In genomic region chr4:61220556-61220955, GRCh38 we compare ENCODE assay signal across 26 cellular contexts. TPM values are rescaled to one million over a fixed set of nuclear protein-coding genes. Genes with fewer than 3 reads are reported as not detected.
DNase-seq lines count a peak whose midpoint lies in the region; ATAC-seq, FAIRE-seq and TF ChIP-seq lines count a peak whose summit lies in the region.
"Had no signal": no experiment of that assay in that cellular context is flagged by ENCODE, and none has a peak within 500 bp of the region (broad histone marks: within the 10 kb centered on the region; RNA-seq: fewer than 3 reads in every experiment).

No MANE protein-coding gene starts in this region.

- H3K9me3 ChIP-seq in keratinocyte (ENCODE audit: control insufficient read depth, low read depth, low read length): no peaks in the 10 kb centered on the region
- H3K9me3 ChIP-seq: A549; BE2C; BLaER1 treated with 17β-estradiol and CSF1 and Interleukin-3, amounts not matched to agents 10 nM and 100 nM; HAP-1 had no signal

- FAIRE-seq in keratinocyte (lab: Jason Lieb, UNC): no peak
- FAIRE-seq: A549, D721Med, GM12878, H54 had no signal

- H3K36me3 Mint-ChIP-seq in T-helper 2 cell treated with Interferon-gamma antibody and Interleukin-4, amounts not matched to agents 5 μg/mL and 100 μg/mL, for 36 hours (ENCODE audit: low read depth): no peaks in the 10 kb centered on the region
- H3K36me3 Mint-ChIP-seq: CD14-positive monocyte; CD8-positive, alpha-beta memory T cell had no signal

- H3K79me2 ChIP-seq in keratinocyte (ENCODE audit: control insufficient read depth, insufficient read depth, low read length): no peaks in the 10 kb centered on the region

- H3K27me3 ChIP-seq in keratinocyte (ENCODE audit: control insufficient read depth, extremely low read depth, insufficient read depth, low read length): no peaks in the 10 kb centered on the region
- H3K27me3 ChIP-seq: BE2C; BLaER1 treated with 17β-estradiol and CSF1 and Interleukin-3, amounts not matched to agents 10 nM and 100 nM had no signal

- H2AFZ ChIP-seq in keratinocyte (ENCODE audit: control insufficient read depth, low read length): peak overlapping the region; percentile 21

- H4K20me1 ChIP-seq in keratinocyte (ENCODE audit: control insufficient read depth, extremely low read depth, insufficient read depth, low read length): no peaks in the 10 kb centered on the region
- H4K20me1 ChIP-seq: BLaER1 treated with 17β-estradiol and CSF1 and Interleukin-3, amounts not matched to agents 10 nM and 100 nM had no signal

- no peak overlapping the region for H3K4me3 ChIP-seq in keratinocyte (ENCODE audit: control insufficient read depth in 2 of 3, extremely low read depth in 1 of 3, insufficient read depth in 2 of 3, low read depth in 1 of 3, low read length in 3 of 3)
- H3K4me3 ChIP-seq: A549; BLaER1 treated with 17β-estradiol and CSF1 and Interleukin-3, amounts not matched to agents 10 nM and 100 nM; GM12878; HAP-1 had no signal

- dilution Hi-C loops in keratinocyte (cut with MboI; ENCODE audit: extremely low pct_ligation_motif_present, low sequenced_read_pairs): no loop called here

- H3K4me3 Mint-ChIP-seq in T-helper 2 cell treated with Interferon-gamma antibody and Interleukin-4, amounts not matched to agents 5 μg/mL and 100 μg/mL, for 36 hours: no peak overlapping the region
- H3K4me3 Mint-ChIP-seq: CD14-positive monocyte; CD4-positive, alpha-beta T cell; CD8-positive, alpha-beta memory T cell; HFFc6 had no signal

- TF ChIP-seq CTCF in keratinocyte (optimal IDR thresholded peaks at IDR 0.05 in 1 of 3, IDR thresholded peaks at IDR 0.05 in 1 of 3, conservative IDR thresholded peaks at IDR 0.05 in 1 of 3; ENCODE audit: extremely low read depth in 1 of 3, insufficient read depth in 2 of 3, low read length in 3 of 3): no peak

- H3K9ac ChIP-seq in keratinocyte (ENCODE audit: control insufficient read depth, extremely low read depth, insufficient read depth, low read length): no peak overlapping the region
- H3K9ac ChIP-seq: BLaER1 treated with 17β-estradiol and CSF1 and Interleukin-3, amounts not matched to agents 10 nM and 100 nM had no signal

- peaks cover 3% of the 10 kb centered on the region for H3K9me3 Mint-ChIP-seq in T-helper 2 cell treated with Interferon-gamma antibody and Interleukin-4, amounts not matched to agents 5 μg/mL and 100 μg/mL, for 36 hours

- no peak overlapping the region for H3K4me2 ChIP-seq in keratinocyte (ENCODE audit: control insufficient read depth, extremely low read depth, insufficient read depth, low read depth, low read length)
- H3K4me2 ChIP-seq: A549; BLaER1 treated with 17β-estradiol and CSF1 and Interleukin-3, amounts not matched to agents 10 nM and 100 nM had no signal

- H3K27ac Mint-ChIP-seq in T-helper 2 cell treated with Interferon-gamma antibody and Interleukin-4, amounts not matched to agents 5 μg/mL and 100 μg/mL, for 36 hours: no peak overlapping the region
- H3K27ac Mint-ChIP-seq: CD14-positive monocyte; CD4-positive, alpha-beta T cell; CD8-positive, alpha-beta memory T cell; HFFc6 had no signal

- H3K27ac ChIP-seq in keratinocyte (ENCODE audit: control insufficient read depth, insufficient read depth, low read length): no peak overlapping the region
- H3K27ac ChIP-seq: A549; BLaER1 treated with 17β-estradiol and CSF1 and Interleukin-3, amounts not matched to agents 10 nM and 100 nM had no signal

- no peak for ATAC-seq in HG03565 (IDR thresholded peaks at IDR 0.05; ENCODE audit: unreplicated experiment)
- ATAC-seq: A549, GM12878 had no signal

- H3K36me3 ChIP-seq in keratinocyte (ENCODE audit: control insufficient read depth in 2 of 2, extremely low read depth in 1 of 2, insufficient read depth in 2 of 2, low read length in 2 of 2): no peaks in the 10 kb centered on the region
- H3K36me3 ChIP-seq: BE2C; BLaER1 treated with 17β-estradiol and CSF1 and Interleukin-3, amounts not matched to agents 10 nM and 100 nM; HAP-1 had no signal

- H3K4me1 Mint-ChIP-seq in T-helper 2 cell treated with Interferon-gamma antibody and Interleukin-4, amounts not matched to agents 5 μg/mL and 100 μg/mL, for 36 hours (ENCODE audit: low read depth): no peaks in the 10 kb centered on the region
- H3K4me1 Mint-ChIP-seq: CD14-positive monocyte; CD8-positive, alpha-beta memory T cell had no signal

- H3K4me1 ChIP-seq in keratinocyte (ENCODE audit: control insufficient read depth, extremely low read depth, insufficient read depth, low read length): no peaks in the 10 kb centered on the region
- H3K4me1 ChIP-seq: A549; BE2C; BLaER1 treated with 17β-estradiol and CSF1 and Interleukin-3, amounts not matched to agents 10 nM and 100 nM; HAP-1 had no signal

- no peaks in the 10 kb centered on the region for H3K9me1 ChIP-seq in keratinocyte (ENCODE audit: control insufficient read depth, extremely low read depth, insufficient read depth, low read length)

- DNase-seq in NCI-H226: peak; percentile 62
- peak; percentile 35 for DNase-seq in amniotic epithelial cell (ENCODE audit: low read depth)
- DNase-seq in keratinocyte (ENCODE audit: low read depth, low spot score): no peak
- DNase-seq in pons (ENCODE audit: low spot score): peak; percentile 36
- DNase-seq in stimulated activated CD4-positive, alpha-beta T cell treated with anti-CD3 and anti-CD28 coated beads, Interleukin-12 subunit alpha, Interleukin-12 subunit beta, amount 100 ng/mL, for 4 hours: no peak
- no peak for DNase-seq in T-helper 2 cell treated with Interferon-gamma antibody and Interleukin-4, amounts not matched to agents 5 μg/mL and 100 μg/mL, for 36 hours (ENCODE audit: low spot score)
- DNase-seq: 8988T; ACHN; AML-193; BE2C; CD4-positive, alpha-beta T cell; CD8-positive, alpha-beta memory T cell; DMS 273 treated with DMSO at 0.1 percent for 48 hours; DMS79; EL; GDM1; GOT3; HFFc6 had no signal

- no peaks in the 10 kb centered on the region for H3K27me3 Mint-ChIP-seq in T-helper 2 cell treated with Interferon-gamma antibody and Interleukin-4, amounts not matched to agents 5 μg/mL and 100 μg/mL, for 36 hours (ENCODE audit: low read depth)
- H3K27me3 Mint-ChIP-seq: CD4-positive, alpha-beta T cell; CD8-positive, alpha-beta memory T cell had no signal

RNA-seq across cellular contexts. Expression of gene ADGRL3, which starts 20.4 kb away (rescaled TPM):
- 0.16 to 0.55 TPM (median 0.18 TPM) in 3 replicates for polyA plus RNA-seq in keratinocyte
- not detected for polyA plus RNA-seq in keratinocyte (2011; ENCODE audit: low read depth)
- polyA plus RNA-seq in keratinocyte (2011; cell fraction: cytosol; rRNA removed): 0.10 and 0.29 TPM in 2 replicates
- 0.83 and 1.0 TPM in 2 replicates for polyA plus RNA-seq in keratinocyte (2011; cell fraction: nucleus; rRNA removed)
- polyA plus RNA-seq in keratinocyte (2012; ENCODE audit: low replicate concordance): 0.03 and 0.14 TPM in 2 replicates
- polyA minus RNA-seq in keratinocyte: 0.23 to 2.3 TPM (median 1.5 TPM) in 3 replicates
- not detected for polyA minus RNA-seq in keratinocyte (2011; cell fraction: cytosol; rRNA and poly(A)+ RNA removed)
- 1.7 and 3.1 TPM in 2 replicates for polyA minus RNA-seq in keratinocyte (2011; cell fraction: nucleus; rRNA and poly(A)+ RNA removed)
- polyA plus RNA-seq: CD14-positive monocyte; CD8-positive, alpha-beta memory T cell had no signal

Comparison
In these comparisons a context has a peak if more than half of its experiments do, and no peak if none do; other contexts are left out.
1. DNase-seq: peak in NCI-H226 (single experiment), amniotic epithelial cell (single experiment) and pons (single experiment); none in keratinocyte (single experiment), stimulated activated CD4-positive, alpha-beta T cell treated with anti-CD3 and anti-CD28 coated beads, Interleukin-12 subunit alpha, Interleukin-12 subunit beta, amount 100 ng/mL, for 4 hours (single experiment) and T-helper 2 cell treated with Interferon-gamma antibody and Interleukin-4, amounts not matched to agents 5 μg/mL and 100 μg/mL, for 36 hours (single experiment).